24 cellular contexts compared by ENCODE assay signal in genomic region chr9:88754452-88754851, GRCh38.
"Had no signal": no experiment of that assay in that cellular context is flagged by ENCODE, and none has a peak within 500 bp of the region (broad histone marks: within the 10 kb centered on the region; RNA-seq: fewer than 3 reads in every experiment).

No MANE protein-coding gene starts in this region.

- H3K36me3 Mint-ChIP-seq: activated naive CD4-positive, alpha-beta T cell treated with anti-CD3 and anti-CD28 coated beads, Interleukin-2, amount 50 U/mL, for 24 hours; natural killer cell had no signal

- H3K9me3 Mint-ChIP-seq: activated CD4-positive, alpha-beta memory T cell treated with anti-CD3 and anti-CD28 coated beads, Interleukin-2, amount 10 ng/mL, durations not matched to agents 7 days and 5 days; activated CD4-positive, alpha-beta T cell treated with anti-CD3 and anti-CD28 coated beads, Interleukin-2, amount 10 ng/mL, durations not matched to agents 7 days and 5 days; activated naive CD4-positive, alpha-beta T cell treated with anti-CD3 and anti-CD28 coated beads, Interleukin-2, amount 50 U/mL, for 24 hours; activated naive CD8-positive, alpha-beta T cell treated with anti-CD3 and anti-CD28 coated beads, Interleukin-2, amount 50 U/mL, for 24 hours; activated T-cell treated with anti-CD3 and anti-CD28 coated beads, Interleukin-2, amount 50 U/mL, for 4 hours; activated T-helper 17 cell treated with anti-CD3 and anti-CD28 coated beads, Interleukin-2, amount 50 U/mL, for 72 hours; natural killer cell had no signal

- H3K27ac ChIP-seq: epithelial cell of prostate, lower lobe of right lung, neutrophil, vagina, WERI-Rb-1 had no signal

- H3K27me3 ChIP-seq: upper lobe of left lung, vagina had no signal

- H3K4me3 Mint-ChIP-seq: activated CD4-positive, alpha-beta memory T cell treated with anti-CD3 and anti-CD28 coated beads, Interleukin-2, amount 10 ng/mL, durations not matched to agents 7 days and 5 days; activated CD4-positive, alpha-beta T cell treated with anti-CD3 and anti-CD28 coated beads, Interleukin-2, amount 10 ng/mL, durations not matched to agents 7 days and 5 days; activated naive CD4-positive, alpha-beta T cell treated with anti-CD3 and anti-CD28 coated beads, Interleukin-2, amount 50 U/mL, for 24 hours; activated naive CD8-positive, alpha-beta T cell treated with anti-CD3 and anti-CD28 coated beads, Interleukin-2, amount 50 U/mL, for 24 hours; activated T-cell treated with anti-CD3 and anti-CD28 coated beads, Interleukin-2, amount 50 U/mL, for 4 hours; activated T-helper 17 cell treated with anti-CD3 and anti-CD28 coated beads, Interleukin-2, amount 50 U/mL, for 72 hours; natural killer cell; T-helper 17 cell had no signal

- H3K36me3 ChIP-seq: lower lobe of right lung, neutrophil, thoracic aorta, upper lobe of left lung, vagina, WERI-Rb-1 had no signal

- H3K4me1 Mint-ChIP-seq: activated CD4-positive, alpha-beta memory T cell treated with anti-CD3 and anti-CD28 coated beads, Interleukin-2, amount 10 ng/mL, durations not matched to agents 7 days and 5 days; activated CD4-positive, alpha-beta T cell treated with anti-CD3 and anti-CD28 coated beads, Interleukin-2, amount 10 ng/mL, durations not matched to agents 7 days and 5 days; activated naive CD4-positive, alpha-beta T cell treated with anti-CD3 and anti-CD28 coated beads, Interleukin-2, amount 50 U/mL, for 24 hours; activated naive CD8-positive, alpha-beta T cell treated with anti-CD3 and anti-CD28 coated beads, Interleukin-2, amount 50 U/mL, for 24 hours; activated T-helper 17 cell treated with anti-CD3 and anti-CD28 coated beads, Interleukin-2, amount 50 U/mL, for 72 hours; natural killer cell; T-helper 17 cell had no signal

- DNase-seq: activated CD4-positive, alpha-beta memory T cell treated with anti-CD3 and anti-CD28 coated beads, Interleukin-2, amount 10 ng/mL, durations not matched to agents 7 days and 5 days; activated CD4-positive, alpha-beta T cell treated with anti-CD3 and anti-CD28 coated beads, Interleukin-2, amount 10 ng/mL, durations not matched to agents 7 days and 5 days; activated naive CD8-positive, alpha-beta T cell treated with anti-CD3 and anti-CD28 coated beads, Interleukin-2, amount 50 U/mL, for 24 hours; activated T-cell treated with anti-CD3 and anti-CD28 coated beads, Interleukin-2, amount 50 U/mL, for 4 hours; amygdala; effector CD8-positive, alpha-beta T cell; glutamatergic neuron; hypothalamus; kidney glomerular epithelial cell; lower lobe of right lung; mesendoderm; natural killer cell; stimulated activated naive CD8-positive, alpha-beta T cell treated with anti-CD3 and anti-CD28 coated beads, Interleukin-15, Interleukin-2, amounts not matched to agents 100 U/mL and 50 U/mL, for 24 hours; T-helper 17 cell; T1000; upper lobe of left lung; WERI-Rb-1 had no signal

- ATAC-seq: activated CD4-positive, CD25-positive, alpha-beta regulatory T cell treated with anti-CD3 and anti-CD28 coated beads, Interleukin-2, amount 50 U/mL, for 24 hours; activated naive CD8-positive, alpha-beta T cell treated with anti-CD3 and anti-CD28 coated beads, Interleukin-2, amount 50 U/mL, for 24 hours; activated T-cell treated with anti-CD3 and anti-CD28 coated beads, Interleukin-2, amount 50 U/mL, for 4 hours; activated T-helper 17 cell treated with anti-CD3 and anti-CD28 coated beads, Interleukin-2, amount 50 U/mL, for 72 hours; natural killer cell; stimulated activated naive CD8-positive, alpha-beta T cell treated with anti-CD3 and anti-CD28 coated beads, Interleukin-15, Interleukin-2, amounts not matched to agents 100 U/mL and 50 U/mL, for 24 hours; T-helper 17 cell had no signal

- H3K9me3 ChIP-seq: lower lobe of right lung, neutrophil, thoracic aorta, upper lobe of left lung, vagina had no signal

- H3K27ac Mint-ChIP-seq: activated CD4-positive, alpha-beta memory T cell treated with anti-CD3 and anti-CD28 coated beads, Interleukin-2, amount 10 ng/mL, durations not matched to agents 7 days and 5 days; activated CD4-positive, alpha-beta T cell treated with anti-CD3 and anti-CD28 coated beads, Interleukin-2, amount 10 ng/mL, durations not matched to agents 7 days and 5 days; activated naive CD4-positive, alpha-beta T cell treated with anti-CD3 and anti-CD28 coated beads, Interleukin-2, amount 50 U/mL, for 24 hours; activated naive CD8-positive, alpha-beta T cell treated with anti-CD3 and anti-CD28 coated beads, Interleukin-2, amount 50 U/mL, for 24 hours; activated T-helper 17 cell treated with anti-CD3 and anti-CD28 coated beads, Interleukin-2, amount 50 U/mL, for 72 hours; natural killer cell; T-helper 17 cell had no signal

- H3K4me3 ChIP-seq: lower lobe of right lung, thoracic aorta, upper lobe of left lung, vagina had no signal

- H3K4me1 ChIP-seq: upper lobe of left lung, vagina had no signal
